ENCODE assay signal across 8 cellular contexts in the genomic region with DNA sequence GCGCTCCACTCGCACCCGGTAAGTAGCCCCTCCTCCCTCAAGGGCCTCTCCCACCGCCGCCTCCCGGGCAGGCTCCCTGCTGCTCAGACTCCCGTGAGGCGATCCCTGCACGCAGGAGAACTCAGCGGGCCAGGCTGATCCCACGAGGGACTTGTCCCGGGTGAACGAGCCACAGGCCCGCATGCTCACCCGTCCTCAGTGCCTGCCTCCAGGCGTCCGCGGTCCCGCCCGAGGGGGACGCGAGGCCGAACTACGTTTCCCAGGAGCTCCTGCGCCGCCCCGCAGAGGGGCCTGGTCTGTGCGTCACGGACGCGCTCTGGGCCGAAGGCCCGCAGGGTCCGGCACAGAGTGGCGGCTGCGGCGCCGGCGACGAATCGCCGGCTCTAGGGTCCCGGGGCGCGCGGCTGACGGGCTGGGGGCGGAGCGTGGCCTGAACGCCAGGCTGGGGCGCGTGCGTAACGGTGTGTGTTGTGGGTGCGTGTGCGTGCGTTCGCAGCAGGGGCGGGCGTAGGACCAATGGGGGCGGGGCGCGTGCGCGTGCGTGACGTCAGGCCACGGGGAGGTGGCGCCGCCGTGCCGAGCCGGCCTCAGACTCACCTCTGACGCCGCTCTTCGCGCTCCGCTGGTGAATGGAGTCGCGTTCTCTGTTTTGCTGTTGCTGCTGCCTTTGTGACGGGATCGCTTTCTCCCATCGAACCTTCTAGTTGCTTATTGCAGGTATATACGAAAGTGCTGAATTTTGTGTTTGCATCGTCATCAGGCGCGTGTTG. TPM values are rescaled to one million over a fixed set of nuclear protein-coding genes. Genes with fewer than 3 reads are reported as not detected.
DNase-seq lines count a peak whose midpoint lies in the region; ATAC-seq and TF ChIP-seq lines count a peak whose summit lies in the region.

A gene (plus strand): TSS at position 590 of the 770 bp plus-strand sequence. CDS start 13,866 bp downstream, outside the sequence.
A gene (minus strand): TSS at position 237 of the 770 bp plus-strand sequence. CDS start 8,356 bp downstream, outside the sequence.

- H3K27ac Mint-ChIP-seq in activated CD8-positive, alpha-beta T cell treated with anti-CD3 and anti-CD28 coated beads, Interleukin-2, amount 10 ng/mL, durations not matched to agents 7 days and 5 days = peak within 1 kb of the TSS; percentile 100

- H3K36me3 ChIP-seq in ectodermal cell (ENCODE audit: control insufficient read depth, insufficient read depth, low read length) (peaks cover 51% of the 10 kb centered on the region), lung (ENCODE audit: control insufficient read depth in 2 of 2, insufficient read depth in 2 of 2, low read length in 2 of 2) (peaks cover 3 to 18% of the 10 kb centered on the region in 2 donors)

- H3K4me3 ChIP-seq in ectodermal cell (ENCODE audit: insufficient read depth, low read depth, low read length) (peak within 1 kb of the TSS; percentile 86), lung (peak within 1 kb of the TSS; percentile 79)

- CTCF ChIA-PET in activated CD8-positive, alpha-beta T cell treated with anti-CD3 and anti-CD28 coated beads, Interleukin-2, amount 10 ng/mL, durations not matched to agents 7 days and 5 days (lab: Charles Lee) = interaction anchor here (0.6 kb wide), 1 partner anchor 29 kb away, joined by 3 read pairs; no protein-coding TSS in a partner anchor

- H3K36me3 Mint-ChIP-seq in activated CD8-positive, alpha-beta T cell treated with anti-CD3 and anti-CD28 coated beads, Interleukin-2, amount 10 ng/mL, durations not matched to agents 7 days and 5 days (ENCODE audit: low read depth) = peaks cover 70% of the 10 kb centered on the region

- H3K4me1 Mint-ChIP-seq in activated CD8-positive, alpha-beta T cell treated with anti-CD3 and anti-CD28 coated beads, Interleukin-2, amount 10 ng/mL, durations not matched to agents 7 days and 5 days (ENCODE audit: low read depth) = peaks cover 21% of the 10 kb centered on the region

- H3K27me3 ChIP-seq in ectodermal cell (ENCODE audit: control insufficient read depth, insufficient read depth, low read length, poor library complexity, severe bottlenecking) (no peaks in the 10 kb centered on the region), lung (ENCODE audit: control insufficient read depth, insufficient read depth) (no peaks in the 10 kb centered on the region)

- POLR2A ChIA-PET in activated CD8-positive, alpha-beta T cell treated with anti-CD3 and anti-CD28 coated beads, Interleukin-2, amount 10 ng/mL, durations not matched to agents 7 days and 5 days (lab: Charles Lee) = interaction anchor here (0.6 to 2.6 kb wide), 7 partner anchors 13 to 221 kb away, joined by 3 to 12 read pairs (median 5); a partner anchor contains a TSS

- no peak for TF ChIP-seq CTCF in lung (IDR thresholded peaks at IDR 0.05; ENCODE audit: control extremely low read depth, extremely low read depth)

- H3K9me3 Mint-ChIP-seq in activated CD8-positive, alpha-beta T cell treated with anti-CD3 and anti-CD28 coated beads, Interleukin-2, amount 10 ng/mL, durations not matched to agents 7 days and 5 days (ENCODE audit: insufficient read depth) = peaks cover 48% of the 10 kb centered on the region

- peak; percentile 98 for DNase-seq in CD1c-positive myeloid dendritic cell (ENCODE audit: extremely low spot score)
- DNase-seq in NCI-H774 (lab: John Stamatoyannopoulos, UW) = peak; percentile 96
- peak; percentile 97 for DNase-seq in activated CD8-positive, alpha-beta T cell treated with anti-CD3 and anti-CD28 coated beads, Interleukin-2, amount 10 ng/mL, durations not matched to agents 7 days and 5 days
- peak; percentile 96 for DNase-seq in lung (ENCODE audit: low spot score)
- peak; percentile 93 to 96 (median 96) for DNase-seq in stimulated activated CD4-positive, alpha-beta T cell treated with anti-CD3 and anti-CD28 coated beads, TNF-alpha, amount 100 ng/mL, for 24 hours (ENCODE audit: low read depth in 3 of 3)

- H3K27ac ChIP-seq in ectodermal cell (ENCODE audit: insufficient read depth, low read depth, low read length, poor library complexity, severe bottlenecking) = peak within 1 kb of the TSS; percentile 95
- peak within 1 kb of the TSS; percentile 85 to 95 for H3K27ac ChIP-seq in lung (ENCODE audit: low read depth in 1 of 2, low read length in 1 of 2)

- H3K9me3 ChIP-seq in ectodermal cell (ENCODE audit: control insufficient read depth, low read length) = peaks cover 13% of the 10 kb centered on the region
- peaks cover 12 to 24% of the 10 kb centered on the region in 2 donors for H3K9me3 ChIP-seq in lung (ENCODE audit: control insufficient read depth in 2 of 2, insufficient read depth in 1 of 2, low read length in 1 of 2)

- no peaks in the 10 kb centered on the region for H3K4me1 ChIP-seq in ectodermal cell (ENCODE audit: control insufficient read depth, insufficient read depth, low read length)
- peaks cover 0 to 3% of the 10 kb centered on the region in 2 donors for H3K4me1 ChIP-seq in lung (ENCODE audit: control insufficient read depth in 2 of 2, insufficient read depth in 2 of 2, low read length in 2 of 2)

- 0% methylated on average over 87 of the region's 87 CpGs for WGBS in ectodermal cell, 2 experiments
- 0% methylated on average over 87 of the region's 87 CpGs for WGBS in lung, 2 donors

- H3K4me3 Mint-ChIP-seq in activated CD8-positive, alpha-beta T cell treated with anti-CD3 and anti-CD28 coated beads, Interleukin-2, amount 10 ng/mL, durations not matched to agents 7 days and 5 days = peak within 1 kb of the TSS; percentile 91

- H3K27me3 Mint-ChIP-seq in activated CD8-positive, alpha-beta T cell treated with anti-CD3 and anti-CD28 coated beads, Interleukin-2, amount 10 ng/mL, durations not matched to agents 7 days and 5 days (ENCODE audit: low read depth) = no peaks in the 10 kb centered on the region

- ATAC-seq in GM19395 (IDR thresholded peaks at IDR 0.05; ENCODE audit: unreplicated experiment) (peak; percentile 92), HG03565 (IDR thresholded peaks at IDR 0.05; ENCODE audit: unreplicated experiment) (peak; percentile 86), lung (ENCODE audit: insufficient read depth, low FRiP score) (peak; percentile 97)
- ATAC-seq in activated CD8-positive, alpha-beta T cell treated with anti-CD3 and anti-CD28 coated beads, Interleukin-2, amount 10 ng/mL, durations not matched to agents 7 days and 5 days = peak; percentile 91

RNA-seq across cellular contexts. Expression of the first gene that starts in this region (rescaled TPM):
- total RNA-seq in activated CD8-positive, alpha-beta T cell treated with anti-CD3 and anti-CD28 coated beads, Interleukin-2, amount 10 ng/mL, durations not matched to agents 7 days and 5 days = 1 to 10 TPM; 8.1 to 8.5 TPM
- polyA plus RNA-seq in ectodermal cell (2013, experiment 1 of 4) = 15.6 TPM
- polyA plus RNA-seq in ectodermal cell (2013, experiment 2 of 4) = 22.7 TPM
- polyA plus RNA-seq in ectodermal cell (2013, experiment 3 of 4) = 15.3 TPM
- 15.8 TPM for polyA plus RNA-seq in ectodermal cell (2013, experiment 4 of 4)
- total RNA-seq in lung = 10 to 100 TPM in 1 of 2 donors, 1 to 10 TPM in 1; 7.0 to 26.2 TPM
- polyA plus RNA-seq in lung = 1 to 10 TPM; 3.2 to 6.7 TPM

RNA-seq across cellular contexts. Expression of the second gene that starts in this region (rescaled TPM):
- total RNA-seq in activated CD8-positive, alpha-beta T cell treated with anti-CD3 and anti-CD28 coated beads, Interleukin-2, amount 10 ng/mL, durations not matched to agents 7 days and 5 days = 1 to 10 TPM; 1.9 to 2.3 TPM
- 4.5 TPM for polyA plus RNA-seq in ectodermal cell (2013, experiment 1 of 4)
- 5.3 TPM for polyA plus RNA-seq in ectodermal cell (2013, experiment 2 of 4)
- polyA plus RNA-seq in ectodermal cell (2013, experiment 3 of 4) = 2.7 TPM
- 3.1 TPM for polyA plus RNA-seq in ectodermal cell (2013, experiment 4 of 4)
- total RNA-seq in lung = 1 to 10 TPM; 1.3 to 6.2 TPM
- polyA plus RNA-seq in lung = under 1 TPM; 0.26 to 0.93 TPM

Comparison
In these comparisons a context has a peak if more than half of its experiments do, and no peak if none do; other contexts are left out.
1. Peak in every context shown above with its lines: DNase-seq, ATAC-seq, H3K4me3 ChIP-seq and H3K27ac ChIP-seq.